17 cellular contexts compared by ENCODE assay signal in genomic region chr11:66294626-66295620, GRCh38. TPM values are rescaled to one million over a fixed set of nuclear protein-coding genes. Genes with fewer than 3 reads are reported as not detected.
DNase-seq lines count a peak whose midpoint lies in the region; ATAC-seq and TF ChIP-seq lines count a peak whose summit lies in the region.
"Had no signal": no experiment of that assay in that cellular context is flagged by ENCODE, and none has a peak within 500 bp of the region (broad histone marks: within the 10 kb centered on the region; RNA-seq: fewer than 3 reads in every experiment).

No MANE protein-coding gene starts in this region.

- peaks cover 0 to 7% (median 0%) of the 10 kb centered on the region in 45 donors for H3K27me3 ChIP-seq in dorsolateral prefrontal cortex
- H3K27me3 ChIP-seq in osteoblast (ENCODE audit: insufficient read depth, low read length) = peaks cover 43% of the 10 kb centered on the region
- H3K27me3 ChIP-seq in right lobe of liver = no peaks in the 10 kb centered on the region

- H3K79me2 ChIP-seq in osteoblast (ENCODE audit: insufficient read depth, low read length) = no peaks in the 10 kb centered on the region

- H3K36me3 ChIP-seq in osteoblast (ENCODE audit: insufficient read depth, low read length) (no peaks in the 10 kb centered on the region), right lobe of liver (no peaks in the 10 kb centered on the region)
- H3K36me3 ChIP-seq: HAP-1 had no signal

- CTCF ChIA-PET in activated CD8-positive, alpha-beta memory T cell treated with anti-CD3 and anti-CD28 coated beads, Interleukin-2, amount 10 ng/mL, durations not matched to agents 7 days and 5 days (lab: Charles Lee) = interaction anchor here (1.5 to 1.9 kb wide), 3 partner anchors 12 to 18 kb away, joined by 3 to 6 read pairs (median 4); no protein-coding TSS in a partner anchor

- H3K27ac Mint-ChIP-seq in stimulated activated naive CD8-positive, alpha-beta T cell treated with anti-CD3 and anti-CD28 coated beads, Interleukin-15, amount 100 ng/mL, for 72 hours = no peak overlapping the region
- H3K27ac Mint-ChIP-seq in activated CD8-positive, alpha-beta memory T cell treated with anti-CD3 and anti-CD28 coated beads, Interleukin-2, amount 10 ng/mL, durations not matched to agents 7 days and 5 days = no peak overlapping the region
- H3K27ac Mint-ChIP-seq: CD14-positive monocyte; CD8-positive, alpha-beta T cell had no signal

- TF ChIP-seq POLR2A in right lobe of liver (IDR thresholded peaks at IDR 0.05) = no peak

- peak overlapping the region in 39 of 59 donors; percentile 0 to 100 (median 68) for H3K27ac ChIP-seq in dorsolateral prefrontal cortex
- H3K27ac ChIP-seq in osteoblast (ENCODE audit: low read depth, low read length) = no peak overlapping the region
- no peak overlapping the region for H3K27ac ChIP-seq in right lobe of liver
- H3K27ac ChIP-seq: 22Rv1, GM23248 had no signal

- H3K4me3 Mint-ChIP-seq in stimulated activated naive CD8-positive, alpha-beta T cell treated with anti-CD3 and anti-CD28 coated beads, Interleukin-15, amount 100 ng/mL, for 72 hours = no peak overlapping the region
- H3K4me3 Mint-ChIP-seq in activated CD8-positive, alpha-beta memory T cell treated with anti-CD3 and anti-CD28 coated beads, Interleukin-2, amount 10 ng/mL, durations not matched to agents 7 days and 5 days = no peak overlapping the region
- H3K4me3 Mint-ChIP-seq: CD14-positive monocyte; CD8-positive, alpha-beta T cell had no signal

- H3K4me1 Mint-ChIP-seq in stimulated activated naive CD8-positive, alpha-beta T cell treated with anti-CD3 and anti-CD28 coated beads, Interleukin-15, amount 100 ng/mL, for 72 hours = peaks cover 17% of the 10 kb centered on the region
- peaks cover 15% of the 10 kb centered on the region for H3K4me1 Mint-ChIP-seq in activated CD8-positive, alpha-beta memory T cell treated with anti-CD3 and anti-CD28 coated beads, Interleukin-2, amount 10 ng/mL, durations not matched to agents 7 days and 5 days

- peaks cover 49% of the 10 kb centered on the region for H3K27me3 Mint-ChIP-seq in stimulated activated naive CD8-positive, alpha-beta T cell treated with anti-CD3 and anti-CD28 coated beads, Interleukin-15, amount 100 ng/mL, for 72 hours
- H3K27me3 Mint-ChIP-seq in activated CD8-positive, alpha-beta memory T cell treated with anti-CD3 and anti-CD28 coated beads, Interleukin-2, amount 10 ng/mL, durations not matched to agents 7 days and 5 days = peaks cover 28% of the 10 kb centered on the region

- intact Hi-C loops in dorsolateral prefrontal cortex (cut with DNase I) = loop anchor here (5.0 kb wide), 2 partner anchors 42 to 52 kb away; partner anchors contain the start of genes B4GAT1 (in 1 of the 2), BRMS1 (in 1 of the 2) and RIN1 (in 1 of the 2)
- intact Hi-C loops in right lobe of liver (cut with DNase I) = loop anchor here in 1 of 2 donors (10.0 kb wide), 1 partner anchor 90 kb away; no protein-coding TSS in a partner anchor

- H3K4me2 ChIP-seq in osteoblast (ENCODE audit: insufficient read depth, low read length) = no peak overlapping the region

- DNase-seq in stimulated activated naive CD8-positive, alpha-beta T cell treated with anti-CD3 and anti-CD28 coated beads, Interleukin-15, amount 100 ng/mL, for 72 hours = no peak
- DNase-seq in stimulated activated naive CD8-positive, alpha-beta T cell treated with anti-CD3 and anti-CD28 coated beads, Interleukin-15, Interleukin-2, amounts not matched to agents 100 U/mL and 50 U/mL, for 24 hours = no peak
- DNase-seq in dorsolateral prefrontal cortex (no peak), osteoblast (ENCODE audit: insufficient read length, low spot score, missing footprints) (peak; percentile 58), right lobe of liver (no peak), ecto neural progenitor cell (ENCODE audit: low spot score) (no peak)
- DNase-seq in activated CD8-positive, alpha-beta memory T cell treated with anti-CD3 and anti-CD28 coated beads, Interleukin-2, amount 10 ng/mL, durations not matched to agents 7 days and 5 days = no peak
- DNase-seq: CD8-positive, alpha-beta T cell; COR-L47; DND-41; GDM1; GM23248 had no signal

- H3K36me3 Mint-ChIP-seq in activated CD8-positive, alpha-beta memory T cell treated with anti-CD3 and anti-CD28 coated beads, Interleukin-2, amount 10 ng/mL, durations not matched to agents 7 days and 5 days = no peaks in the 10 kb centered on the region
- H3K36me3 Mint-ChIP-seq: CD8-positive, alpha-beta T cell had no signal

- ATAC-seq in stimulated activated naive CD8-positive, alpha-beta T cell treated with anti-CD3 and anti-CD28 coated beads, Interleukin-15, amount 100 ng/mL, for 72 hours = peak; percentile 10
- ATAC-seq in stimulated activated naive CD8-positive, alpha-beta T cell treated with anti-CD3 and anti-CD28 coated beads, Interleukin-15, Interleukin-2, amounts not matched to agents 100 U/mL and 50 U/mL, for 24 hours = no peak
- no peak for ATAC-seq in right lobe of liver
- no peak for ATAC-seq in activated CD8-positive, alpha-beta memory T cell treated with anti-CD3 and anti-CD28 coated beads, Interleukin-2, amount 10 ng/mL, durations not matched to agents 7 days and 5 days
- ATAC-seq: CD8-positive, alpha-beta T cell; HepG2 had no signal

- H3K9me3 ChIP-seq in osteoblast (ENCODE audit: low read depth, low read length) (no peaks in the 10 kb centered on the region), right lobe of liver (no peaks in the 10 kb centered on the region)
- H3K9me3 ChIP-seq: HAP-1 had no signal

- H2AFZ ChIP-seq in osteoblast (ENCODE audit: low read length) = no peak overlapping the region
- H2AFZ ChIP-seq: GM23248 had no signal

- peaks cover 3% of the 10 kb centered on the region for H3K4me1 ChIP-seq in osteoblast (ENCODE audit: insufficient read depth, low read length)
- H3K4me1 ChIP-seq in right lobe of liver = peaks cover 0 to 5% (median 1%) of the 10 kb centered on the region in 4 donors

- WGBS in right lobe of liver (ENCODE audit: insufficient coverage, low coverage, low lambda C conversion rate, missing lambda C conversion rate) = 80% methylated on average over 3 of the region's 123 CpGs

- no peaks in the 10 kb centered on the region for H4K20me1 ChIP-seq in osteoblast (ENCODE audit: insufficient read depth, low read length)

- H3K4me3 ChIP-seq in dorsolateral prefrontal cortex (peak overlapping the region in 21 of 59 donors; percentile 10 to 98 (median 90)), osteoblast (ENCODE audit: insufficient read depth, low read length) (no peak overlapping the region), right lobe of liver (no peak overlapping the region)
- H3K4me3 ChIP-seq: GM23248, HAP-1 had no signal

- TF ChIP-seq CTCF in dorsolateral prefrontal cortex (IDR thresholded peaks at IDR 0.05 in 54 of 56, conservative IDR thresholded peaks at IDR 0.05 in 2 of 56; ENCODE audit: low read depth in 1 of 56, partially characterized antibody in 56 of 56) (no peak), osteoblast (IDR thresholded peaks at IDR 0.05; ENCODE audit: extremely low read depth, low read depth, low read length) (no peak), right lobe of liver (IDR thresholded peaks at IDR 0.05) (no peak)

- H3K9me3 Mint-ChIP-seq in stimulated activated naive CD8-positive, alpha-beta T cell treated with anti-CD3 and anti-CD28 coated beads, Interleukin-15, amount 100 ng/mL, for 72 hours = no peaks in the 10 kb centered on the region
- no peaks in the 10 kb centered on the region for H3K9me3 Mint-ChIP-seq in activated CD8-positive, alpha-beta memory T cell treated with anti-CD3 and anti-CD28 coated beads, Interleukin-2, amount 10 ng/mL, durations not matched to agents 7 days and 5 days (ENCODE audit: low read depth)
- H3K9me3 Mint-ChIP-seq: CD8-positive, alpha-beta T cell had no signal

RNA-seq across cellular contexts. Expression of gene TMEM151A, which starts 3.2 kb away (rescaled TPM):
- total RNA-seq in dorsolateral prefrontal cortex = 100 to 1,000 TPM in 2 of 120 experiments, 10 to 100 TPM in 118; 29.6 to 145 (median 58.1) TPM
- total RNA-seq in osteoblast = 0.29 and 0.36 TPM in 2 replicates
- total RNA-seq in right lobe of liver = under 1 TPM in 4 of 6 experiments, not detected in 2; 0.13 to 0.86 (median 0.45) TPM
- total RNA-seq in activated CD8-positive, alpha-beta memory T cell treated with anti-CD3 and anti-CD28 coated beads, Interleukin-2, amount 10 ng/mL, durations not matched to agents 7 days and 5 days = not detected
- total RNA-seq: HT1080 had no signal

RNA-seq across cellular contexts. Expression of gene YIF1A, which starts 6.0 kb away (rescaled TPM):
- total RNA-seq in dorsolateral prefrontal cortex (10 to 100 TPM; 15.9 to 71.3 (median 33.4) TPM), osteoblast (165 and 182 TPM in 2 replicates), right lobe of liver (100 to 1,000 TPM in 3 of 6 experiments, 10 to 100 TPM in 3; 75.0 to 170 (median 97.9) TPM)
- 10 to 100 TPM; 56.5 to 73.9 TPM for total RNA-seq in activated CD8-positive, alpha-beta memory T cell treated with anti-CD3 and anti-CD28 coated beads, Interleukin-2, amount 10 ng/mL, durations not matched to agents 7 days and 5 days

RNA-seq across cellular contexts. Expression of gene CNIH2, which starts 16.9 kb away (rescaled TPM):
- total RNA-seq in dorsolateral prefrontal cortex (100 to 1,000 TPM in 2 of 120 experiments, 10 to 100 TPM in 118; 27.7 to 125 (median 64.9) TPM), osteoblast (under 0.01 TPM in 1 of 2 replicates, not detected in the other), right lobe of liver (under 1 TPM in 2 of 6 experiments, not detected in 4; 0.26 to 0.51 TPM)
- 1 to 10 TPM; 1.1 to 1.2 TPM for total RNA-seq in activated CD8-positive, alpha-beta memory T cell treated with anti-CD3 and anti-CD28 coated beads, Interleukin-2, amount 10 ng/mL, durations not matched to agents 7 days and 5 days

RNA-seq across cellular contexts. Expression of gene CD248, which starts 21.9 kb away (rescaled TPM):
- 1 to 10 TPM in 105 of 120 experiments, under 1 TPM in 15; 0.45 to 6.5 (median 1.9) TPM for total RNA-seq in dorsolateral prefrontal cortex
- total RNA-seq in osteoblast = 103 and 107 TPM in 2 replicates
- total RNA-seq in right lobe of liver = 1 to 10 TPM in 3 of 6 experiments, under 1 TPM in 3; 0.37 to 3.2 (median 0.94) TPM
- total RNA-seq in activated CD8-positive, alpha-beta memory T cell treated with anti-CD3 and anti-CD28 coated beads, Interleukin-2, amount 10 ng/mL, durations not matched to agents 7 days and 5 days = 10 to 100 TPM; 16.8 to 35.5 TPM
- total RNA-seq: HT1080 had no signal

RNA-seq across cellular contexts. Expression of gene RAB1B, which starts 26.5 kb away (rescaled TPM):
- total RNA-seq in dorsolateral prefrontal cortex (100 to 1,000 TPM in 115 of 120 experiments, 10 to 100 TPM in 5; 94.3 to 135 (median 115) TPM), osteoblast (75.3 and 75.4 TPM in 2 replicates), right lobe of liver (10 to 100 TPM; 52.3 to 69.0 (median 59.6) TPM)
- 100 to 1,000 TPM; 146 to 155 TPM for total RNA-seq in activated CD8-positive, alpha-beta memory T cell treated with anti-CD3 and anti-CD28 coated beads, Interleukin-2, amount 10 ng/mL, durations not matched to agents 7 days and 5 days

Comparison
In these comparisons a context has a peak if more than half of its experiments do, and no peak if none do; other contexts are left out.
1. H3K27ac ChIP-seq: peak in dorsolateral prefrontal cortex (39 of 59); none in osteoblast (single experiment) and right lobe of liver (0 of 3).
2. RNA of gene TMEM151A, which starts 3.2 kb away (total RNA-seq): 29.6 to 145 TPM in dorsolateral prefrontal cortex; 0.29 to 0.36 TPM in osteoblast, 0.13 to 0.86 TPM in right lobe of liver and not detected in activated CD8-positive, alpha-beta memory T cell treated with anti-CD3 and anti-CD28 coated beads, Interleukin-2, amount 10 ng/mL, durations not matched to agents 7 days and 5 days; every median in the first group is over 10 times any median in the second.
3. RNA of gene CNIH2, which starts 16.9 kb away (total RNA-seq): 27.7 to 125 TPM in dorsolateral prefrontal cortex; 1.1 to 1.2 TPM in activated CD8-positive, alpha-beta memory T cell treated with anti-CD3 and anti-CD28 coated beads, Interleukin-2, amount 10 ng/mL, durations not matched to agents 7 days and 5 days, 0.26 to 0.51 TPM in right lobe of liver and under 0.01 TPM in osteoblast; every median in the first group is over 10 times any median in the second.